In genomic region chr19:34120846-34121639, GRCh38 we compare ENCODE assay signal across 8 cellular contexts. TPM values are rescaled to one million over a fixed set of nuclear protein-coding genes. Genes with fewer than 3 reads are reported as not detected.
A peak's percentile ranks its signal among the peaks of the same experiment; 100 is the strongest.
DNase-seq lines count a peak whose midpoint lies in the region; ATAC-seq and TF ChIP-seq lines count a peak whose summit lies in the region.

No MANE protein-coding gene starts in this region.

- no peak for ATAC-seq in HG03378 (IDR thresholded peaks at IDR 0.05; ENCODE audit: unreplicated experiment)
- no peak for ATAC-seq in HG02798 (IDR thresholded peaks at IDR 0.05; ENCODE audit: poor library complexity, unreplicated experiment)

- no peaks in the 10 kb centered on the region for H3K9me3 ChIP-seq in Karpas-422 (ENCODE audit: low read length)

- H3K79me2 ChIP-seq in Karpas-422 (ENCODE audit: low read length) = no peaks in the 10 kb centered on the region

- H3K9me2 ChIP-seq in Karpas-422 (replicated peaks; ENCODE audit: insufficient read depth, low read length) = no peaks in the 10 kb centered on the region

- H3K4me1 Mint-ChIP-seq in nephron = no peaks in the 10 kb centered on the region

- TF ChIP-seq CTCF in nephron (IDR thresholded peaks at IDR 0.05; ENCODE audit: unreplicated experiment in 3 of 3) = peak; percentile 38 to 54 (median 53)

- DNase-seq in EH (ENCODE audit: low read depth) (peak; percentile 61), Karpas-422 (peak; percentile 78), dermis microvascular lymphatic vessel endothelial cell (ENCODE audit: low read depth in 2 of 2) (peak; percentile 34 to 60), midbrain (lab: John Stamatoyannopoulos, UW) (no peak)
- peak; percentile 35 for DNase-seq in activated CD4-positive, alpha-beta T cell treated with anti-CD3 and anti-CD28 coated beads for 1 hour

- H4K20me1 ChIP-seq in Karpas-422 (ENCODE audit: insufficient read depth, low read depth, low read length) = no peaks in the 10 kb centered on the region

- no peaks in the 10 kb centered on the region for H3K36me3 Mint-ChIP-seq in nephron (ENCODE audit: low read depth)

- no peak overlapping the region for H3K4me3 ChIP-seq in Karpas-422 (ENCODE audit: low read length)

- no peak overlapping the region for H3K4me3 Mint-ChIP-seq in nephron

- H3K9ac ChIP-seq in Karpas-422 (ENCODE audit: low read length) = no peak overlapping the region

- no peaks in the 10 kb centered on the region for H3K9me3 Mint-ChIP-seq in nephron

- H3K27ac Mint-ChIP-seq in nephron = no peak overlapping the region

- no peak overlapping the region for H3K4me2 ChIP-seq in Karpas-422 (ENCODE audit: low read depth, low read length, poor library complexity, severe bottlenecking)

- H3K4me1 ChIP-seq in Karpas-422 (ENCODE audit: low read length) = no peaks in the 10 kb centered on the region

- no peaks in the 10 kb centered on the region for H3K36me3 ChIP-seq in Karpas-422 (ENCODE audit: insufficient read depth, low read length)

- H3K27me3 Mint-ChIP-seq in nephron (ENCODE audit: low read depth) = no peaks in the 10 kb centered on the region

- H3K27me3 ChIP-seq in Karpas-422 (ENCODE audit: low read length) = no peaks in the 10 kb centered on the region

- H3K27ac ChIP-seq in Karpas-422 (ENCODE audit: low read length) = no peak overlapping the region

- no peak overlapping the region for H2AFZ ChIP-seq in Karpas-422 (ENCODE audit: low read length)

RNA-seq across cellular contexts. Expression of gene LSM14A, which starts 51.3 kb away (rescaled TPM):
- total RNA-seq in Karpas-422 (2014; rRNA removed; shearing (Covaris generic); ENCODE audit: low replicate concordance) = 171 and 205 TPM in 2 replicates
- total RNA-seq in dermis microvascular lymphatic vessel endothelial cell = 108 and 136 TPM in 2 replicates
